Comparison of ENCODE assay signal across 8 cellular contexts in genomic region chr1:161153682-161154337, GRCh38. TPM values are rescaled to one million over a fixed set of nuclear protein-coding genes. Genes with fewer than 3 reads are reported as not detected.
DNase-seq lines count a peak whose midpoint lies in the region; ATAC-seq and TF ChIP-seq lines count a peak whose summit lies in the region.

Gene UFC1 (plus strand): TSS chr1:161153978. CDS start chr1:161153998, 20 bp downstream.

- peaks cover 16% of the 10 kb centered on the region for H3K36me3 Mint-ChIP-seq in T-helper 1 cell treated with Interleukin-12 subunit alpha and Interleukin-12 subunit beta and Interleukin-4 antibody, amounts not matched to agents 30 μg/mL and 1 μg/mL, for 36 hours (ENCODE audit: low read depth)

- H3K4me1 ChIP-seq in psoas muscle = peaks cover 3% of the 10 kb centered on the region
- H3K4me1 ChIP-seq in uterus = no peaks in the 10 kb centered on the region

- ATAC-seq in HG02852 (IDR thresholded peaks at IDR 0.05; ENCODE audit: unreplicated experiment) (peak; percentile 86), left ventricle myocardium superior (peak; percentile 93), psoas muscle (peak; percentile 88 to 98 (median 90))

- H3K27ac ChIP-seq in psoas muscle (peak within 1 kb of the TSS; percentile 96), uterus (peak within 1 kb of the TSS; percentile 91)

- TF ChIP-seq CTCF in GM12864 (IDR thresholded peaks at IDR 0.05; ENCODE audit: low read depth, low read length, missing control alignments) = no peak
- TF ChIP-seq CTCF in psoas muscle (IDR thresholded peaks at IDR 0.05) = no peak
- no peak for TF ChIP-seq CTCF in uterus (IDR thresholded peaks at IDR 0.05)

- H3K27me3 Mint-ChIP-seq in T-helper 1 cell treated with Interleukin-12 subunit alpha and Interleukin-12 subunit beta and Interleukin-4 antibody, amounts not matched to agents 30 μg/mL and 1 μg/mL, for 36 hours (ENCODE audit: low read depth) = no peaks in the 10 kb centered on the region

- intact Hi-C loops in left ventricle myocardium superior (cut with micrococcal nuclease) (no loop called here), psoas muscle (cut with DNase I) (loop anchor here in 1 of 2 donors (2.0 to 5.0 kb wide), 2 partner anchors 21 to 107 kb away; partner anchors contain the start of genes DEDD and USF1), uterus (cut with DNase I; ENCODE audit: low total_unique reads) (no loop called here)

- H3K27me3 ChIP-seq in psoas muscle (ENCODE audit: insufficient read depth in 3 of 3, low read length in 2 of 3) (no peaks in the 10 kb centered on the region), uterus (no peaks in the 10 kb centered on the region)

- WGBS in psoas muscle, 3 donors = 0 to 1% (median 0%) methylated on average over 32 to 33 of the region's 33 CpGs

- peak in 1 of 2 donors; percentile 31 for TF ChIP-seq POLR2A in uterus (IDR thresholded peaks at IDR 0.05)

- H3K27ac Mint-ChIP-seq in T-helper 1 cell treated with Interleukin-12 subunit alpha and Interleukin-12 subunit beta and Interleukin-4 antibody, amounts not matched to agents 30 μg/mL and 1 μg/mL, for 36 hours = peak within 1 kb of the TSS; percentile 100

- H3K36me3 ChIP-seq in psoas muscle (ENCODE audit: insufficient read depth in 1 of 2, low read depth in 1 of 2) (peaks cover 0 to 16% of the 10 kb centered on the region in 2 donors), uterus (no peaks in the 10 kb centered on the region)

- no peaks in the 10 kb centered on the region for H3K9me3 ChIP-seq in psoas muscle
- H3K9me3 ChIP-seq in uterus = no peaks in the 10 kb centered on the region

- H3K4me3 ChIP-seq in GM12864 (ENCODE audit: low read depth, low read length) (peak within 1 kb of the TSS; percentile 74), psoas muscle (peak within 1 kb of the TSS; percentile 83), uterus (peak within 1 kb of the TSS; percentile 62 to 70)

- no peaks in the 10 kb centered on the region for H3K9me3 Mint-ChIP-seq in T-helper 1 cell treated with Interleukin-12 subunit alpha and Interleukin-12 subunit beta and Interleukin-4 antibody, amounts not matched to agents 30 μg/mL and 1 μg/mL, for 36 hours

- H3K4me1 Mint-ChIP-seq in T-helper 1 cell treated with Interleukin-12 subunit alpha and Interleukin-12 subunit beta and Interleukin-4 antibody, amounts not matched to agents 30 μg/mL and 1 μg/mL, for 36 hours (ENCODE audit: low read depth) = peaks cover 21% of the 10 kb centered on the region

- DNase-seq in GM12864 (ENCODE audit: low read depth) = peak; percentile 88
- peak; percentile 95 for DNase-seq in NCI-H1694 treated with DMSO at 0.1 percent for 48 hours (lab: John Stamatoyannopoulos, UW)
- peak in 55 of 56 donors; percentile 21 to 90 (median 71) for DNase-seq in amygdala (lab: John Stamatoyannopoulos, UW)
- DNase-seq in left ventricle myocardium superior = peak; percentile 83
- peak; percentile 72 to 89 for DNase-seq in psoas muscle
- DNase-seq in uterus = peak; percentile 75 to 82

- H3K4me3 Mint-ChIP-seq in T-helper 1 cell treated with Interleukin-12 subunit alpha and Interleukin-12 subunit beta and Interleukin-4 antibody, amounts not matched to agents 30 μg/mL and 1 μg/mL, for 36 hours = peak within 1 kb of the TSS; percentile 99

RNA-seq across cellular contexts. Expression of gene UFC1, which starts in this region (rescaled TPM):
- total RNA-seq in left ventricle myocardium superior (78.0 TPM), psoas muscle (10 to 100 TPM; 56.6 to 76.2 (median 63.9) TPM), uterus (100 to 1,000 TPM in 1 of 4 donors, 10 to 100 TPM in 2, 1 to 10 TPM in 1; 2.0 to 111 (median 62.9) TPM)
- polyA plus RNA-seq in psoas muscle = 100 to 1,000 TPM in 1 of 3 donors, 10 to 100 TPM in 2; 98.2 to 141 (median 99.6) TPM

Comparison
In these comparisons a context has a peak if more than half of its experiments do, and no peak if none do; other contexts are left out.
1. Peak in every context shown above with its lines: DNase-seq, ATAC-seq, H3K4me3 ChIP-seq and H3K27ac ChIP-seq.